Comparison of ENCODE assay signal across 2 cellular contexts in the genomic region with DNA sequence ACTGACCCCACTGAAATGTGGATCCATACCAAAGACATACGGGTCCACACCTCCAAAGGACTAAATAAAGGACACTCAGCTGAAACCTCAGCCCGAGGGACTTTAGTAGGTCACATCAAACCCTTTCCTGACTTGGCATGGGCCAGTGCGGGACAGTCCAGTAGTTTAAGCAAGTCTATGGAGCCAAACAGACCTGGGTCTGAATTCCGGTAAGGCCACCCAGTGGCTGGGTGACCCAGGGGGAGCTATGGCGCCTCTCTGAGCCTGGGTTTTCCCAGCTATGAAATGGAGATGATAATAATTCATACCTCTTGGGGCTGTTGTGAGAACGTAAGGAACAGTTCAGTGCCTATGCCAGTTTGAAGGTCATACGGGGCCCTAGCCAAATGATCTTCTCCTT.
TF ChIP-seq lines count a peak whose summit lies in the region.

No MANE protein-coding gene starts in this region.

TF ChIP-seq in HepG2, 621 proteins besides CTCF, POLR2A, EP300 and RAD21:
- TF ChIP-seq ZNF768 (CRISPR knock-in tag; IDR thresholded peaks at IDR 0.05) = peak; percentile 76; the same call in 1 of the 2 replicates
- TF ChIP-seq, protein P1, sequence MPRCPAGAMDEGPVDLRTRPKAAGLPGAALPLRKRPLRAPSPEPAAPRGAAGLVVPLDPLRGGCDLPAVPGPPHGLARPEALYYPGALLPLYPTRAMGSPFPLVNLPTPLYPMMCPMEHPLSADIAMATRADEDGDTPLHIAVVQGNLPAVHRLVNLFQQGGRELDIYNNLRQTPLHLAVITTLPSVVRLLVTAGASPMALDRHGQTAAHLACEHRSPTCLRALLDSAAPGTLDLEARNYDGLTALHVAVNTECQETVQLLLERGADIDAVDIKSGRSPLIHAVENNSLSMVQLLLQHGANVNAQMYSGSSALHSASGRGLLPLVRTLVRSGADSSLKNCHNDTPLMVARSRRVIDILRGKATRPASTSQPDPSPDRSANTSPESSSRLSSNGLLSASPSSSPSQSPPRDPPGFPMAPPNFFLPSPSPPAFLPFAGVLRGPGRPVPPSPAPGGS (CRISPR knock-in tag; IDR thresholded peaks at IDR 0.05) = no peak

TF ChIP-seq in K562, 482 proteins besides CTCF, POLR2A, EP300 and RAD21:
- TF ChIP-seq ZNF280B (CRISPR knock-in tag; IDR thresholded peaks at IDR 0.05) = no peak
- TF ChIP-seq ZFP36 (IDR thresholded peaks at IDR 0.05; ENCODE audit: low read depth, low read length, partially characterized antibody) = peak; percentile 47
TF ChIP-seq in K562: peak in this region for 1.
